11 cellular contexts compared by ENCODE assay signal in genomic region chrX:43860646-43861370, GRCh38. TPM values are rescaled to one million over a fixed set of nuclear protein-coding genes. Genes with fewer than 3 reads are reported as not detected.
A peak's percentile ranks its signal among the peaks of the same experiment; 100 is the strongest.
DNase-seq lines count a peak whose midpoint lies in the region; ATAC-seq and TF ChIP-seq lines count a peak whose summit lies in the region.
"Had no signal": no experiment of that assay in that cellular context is flagged by ENCODE, and none has a peak within 500 bp of the region (broad histone marks: within the 10 kb centered on the region; RNA-seq: fewer than 3 reads in every experiment).

No MANE protein-coding gene starts in this region.

- H3K27me3 ChIP-seq in A673 (replicated peaks; ENCODE audit: insufficient read depth, low read depth, low read length, poor library complexity), result peaks cover 2% of the 10 kb centered on the region

- POLR2A ChIA-PET in A673 (lab: Charles Lee; ENCODE audit: low non-redundant PET), result no interaction called here

- no peaks in the 10 kb centered on the region for H3K4me1 ChIP-seq in A673 (ENCODE audit: insufficient read depth, low read length, poor library complexity, severe bottlenecking)

- DNase-seq in A673 (ENCODE audit: low spot score), result peak; percentile 47
- DNase-seq in NCI-H1092 treated with DMSO at 0.1 percent for 48 hours (lab: John Stamatoyannopoulos, UW), result peak; percentile 62
- peak; percentile 74 for DNase-seq in astrocyte of the hippocampus (ENCODE audit: low read depth, low spot score)
- no peak for DNase-seq in left ventricle myocardium superior
- DNase-seq in activated CD4-positive, CD25-positive, alpha-beta regulatory T cell treated with anti-CD3 and anti-CD28 coated beads, Interleukin-2, amount 50 U/mL, for 72 hours, result no peak
- DNase-seq in activated naive CD8-positive, alpha-beta T cell treated with anti-CD3 and anti-CD28 coated beads for 36 hours, result no peak
- DNase-seq: NCI-H2171, T-helper 17 cell had no signal

- H3K9me3 ChIP-seq in A673 (ENCODE audit: low read depth, low read length, poor library complexity, severe bottlenecking), result no peaks in the 10 kb centered on the region

- no peak overlapping the region for H3K27ac ChIP-seq in A673 (ENCODE audit: low read depth, low read length, poor library complexity, severe bottlenecking)

- no peaks in the 10 kb centered on the region for H3K27me3 Mint-ChIP-seq in activated naive CD8-positive, alpha-beta T cell treated with anti-CD3 and anti-CD28 coated beads for 36 hours
- H3K27me3 Mint-ChIP-seq: T-helper 17 cell had no signal

- H3K4me1 Mint-ChIP-seq in activated naive CD8-positive, alpha-beta T cell treated with anti-CD3 and anti-CD28 coated beads for 36 hours, result no peaks in the 10 kb centered on the region
- H3K4me1 Mint-ChIP-seq: stimulated activated effector memory CD8-positive, alpha-beta T cell treated with anti-CD3 and anti-CD28 coated beads, Interleukin-12 subunit alpha, Interleukin-12 subunit beta, amount 100 ng/mL, for 72 hours; T-helper 17 cell had no signal

- CTCF ChIA-PET in A673 (lab: Charles Lee), result no interaction called here

- TF ChIP-seq CTCF in A673 (conservative IDR thresholded peaks at IDR 0.05; ENCODE audit: low read depth, low read length), result no peak

- H3K4me3 Mint-ChIP-seq in activated naive CD8-positive, alpha-beta T cell treated with anti-CD3 and anti-CD28 coated beads for 36 hours, result no peak overlapping the region
- H3K4me3 Mint-ChIP-seq: stimulated activated effector memory CD8-positive, alpha-beta T cell treated with anti-CD3 and anti-CD28 coated beads, Interleukin-12 subunit alpha, Interleukin-12 subunit beta, amount 100 ng/mL, for 72 hours; T-helper 17 cell had no signal

- no peaks in the 10 kb centered on the region for H3K9me3 Mint-ChIP-seq in activated naive CD8-positive, alpha-beta T cell treated with anti-CD3 and anti-CD28 coated beads for 36 hours
- H3K9me3 Mint-ChIP-seq: stimulated activated effector memory CD8-positive, alpha-beta T cell treated with anti-CD3 and anti-CD28 coated beads, Interleukin-12 subunit alpha, Interleukin-12 subunit beta, amount 100 ng/mL, for 72 hours had no signal

- no peak overlapping the region for H3K4me3 ChIP-seq in A673 (ENCODE audit: low read depth, low read length, poor library complexity, severe bottlenecking)

- no peaks in the 10 kb centered on the region for H3K36me3 Mint-ChIP-seq in activated naive CD8-positive, alpha-beta T cell treated with anti-CD3 and anti-CD28 coated beads for 36 hours
- H3K36me3 Mint-ChIP-seq: stimulated activated effector memory CD8-positive, alpha-beta T cell treated with anti-CD3 and anti-CD28 coated beads, Interleukin-12 subunit alpha, Interleukin-12 subunit beta, amount 100 ng/mL, for 72 hours had no signal

- no TSS peak for BruUV-seq in A673 (replicated peaks; lab: Mats Ljungman, UMichigan)

- ATAC-seq in left ventricle myocardium superior, result peak; percentile 81
- no peak for ATAC-seq in GM18870 (IDR thresholded peaks at IDR 0.05; ENCODE audit: unreplicated experiment)
- ATAC-seq in HG03565 (IDR thresholded peaks at IDR 0.05; ENCODE audit: unreplicated experiment), result no peak
- ATAC-seq: stimulated activated effector memory CD8-positive, alpha-beta T cell treated with anti-CD3 and anti-CD28 coated beads, Interleukin-12 subunit alpha, Interleukin-12 subunit beta, amount 100 ng/mL, for 72 hours; T-helper 17 cell had no signal

- H3K36me3 ChIP-seq in A673 (ENCODE audit: insufficient read depth, low read length, poor library complexity, severe bottlenecking), result no peaks in the 10 kb centered on the region

- intact Hi-C loops in A673 (cut with micrococcal nuclease; ENCODE audit: unreplicated experiment), result no loop called here
- intact Hi-C loops in left ventricle myocardium superior (cut with micrococcal nuclease), result no loop called here

- H3K27ac Mint-ChIP-seq in activated naive CD8-positive, alpha-beta T cell treated with anti-CD3 and anti-CD28 coated beads for 36 hours, result no peak overlapping the region
- H3K27ac Mint-ChIP-seq: stimulated activated effector memory CD8-positive, alpha-beta T cell treated with anti-CD3 and anti-CD28 coated beads, Interleukin-12 subunit alpha, Interleukin-12 subunit beta, amount 100 ng/mL, for 72 hours; T-helper 17 cell had no signal

RNA-seq across cellular contexts. Expression of gene MAOB, which starts 21.4 kb away (rescaled TPM):
- total RNA-seq in A673 (2021) (not detected in 2 replicates), left ventricle myocardium superior (126 TPM)
- not detected for total RNA-seq in activated naive CD8-positive, alpha-beta T cell treated with anti-CD3 and anti-CD28 coated beads for 36 hours

Comparison
In these comparisons a context has a peak if more than half of its experiments do, and no peak if none do; other contexts are left out.
1. DNase-seq: peak in A673 (single experiment), NCI-H1092 treated with DMSO at 0.1 percent for 48 hours (single experiment) and astrocyte of the hippocampus (single experiment); none in left ventricle myocardium superior (single experiment), activated CD4-positive, CD25-positive, alpha-beta regulatory T cell treated with anti-CD3 and anti-CD28 coated beads, Interleukin-2, amount 50 U/mL, for 72 hours (single experiment) and activated naive CD8-positive, alpha-beta T cell treated with anti-CD3 and anti-CD28 coated beads for 36 hours (single experiment).
2. RNA of gene MAOB, which starts 21.4 kb away (total RNA-seq): 126 TPM in left ventricle myocardium superior (single experiment); not detected in A673 and not detected in activated naive CD8-positive, alpha-beta T cell treated with anti-CD3 and anti-CD28 coated beads for 36 hours; every median in the first group is over 100 times any median in the second.